In genomic region chr1:28037946-28038345, GRCh38 we compare ENCODE assay signal across 2 cellular contexts.
TF ChIP-seq lines count a peak whose summit lies in the region.

No MANE protein-coding gene starts in this region.

TF ChIP-seq in SK-N-SH, 30 proteins besides CTCF, POLR2A, EP300 and RAD21 (continued from another document):
- no peak for TF ChIP-seq EZH2phosphoT487 (IDR thresholded peaks at IDR 0.05; ENCODE audit: borderline replicate concordance, low read depth)
- no peak for TF ChIP-seq REST (IDR thresholded peaks at IDR 0.05; ENCODE audit: low read depth, low read length)
- no peak for TF ChIP-seq MAX (IDR thresholded peaks at IDR 0.05; ENCODE audit: low read depth)
- no peak for TF ChIP-seq NFIC (IDR thresholded peaks at IDR 0.05; ENCODE audit: borderline replicate concordance)
- TF ChIP-seq SMC3 (IDR thresholded peaks at IDR 0.05; ENCODE audit: low read depth, low read length): no peak
- no peak for TF ChIP-seq FOXM1 (IDR thresholded peaks at IDR 0.05; ENCODE audit: low read depth)
- no peak for TF ChIP-seq GABPA (IDR thresholded peaks at IDR 0.05; ENCODE audit: low read depth)

TF ChIP-seq in SK-N-SH treated with all-trans-retinoic acid at 6 μM for 48 hours, 23 proteins besides CTCF, POLR2A, EP300 and RAD21 (continued from another document):
- TF ChIP-seq CSRNP3 (CRISPR knock-in tag; IDR thresholded peaks at IDR 0.05): no peak
- no peak for TF ChIP-seq SNAI2 (CRISPR knock-in tag; IDR thresholded peaks at IDR 0.05)
- TF ChIP-seq PATZ1 (CRISPR knock-in tag; IDR thresholded peaks at IDR 0.05; ENCODE audit: borderline replicate concordance): no peak
